Comparison of ENCODE assay signal across 1 cellular context in the genomic region with DNA sequence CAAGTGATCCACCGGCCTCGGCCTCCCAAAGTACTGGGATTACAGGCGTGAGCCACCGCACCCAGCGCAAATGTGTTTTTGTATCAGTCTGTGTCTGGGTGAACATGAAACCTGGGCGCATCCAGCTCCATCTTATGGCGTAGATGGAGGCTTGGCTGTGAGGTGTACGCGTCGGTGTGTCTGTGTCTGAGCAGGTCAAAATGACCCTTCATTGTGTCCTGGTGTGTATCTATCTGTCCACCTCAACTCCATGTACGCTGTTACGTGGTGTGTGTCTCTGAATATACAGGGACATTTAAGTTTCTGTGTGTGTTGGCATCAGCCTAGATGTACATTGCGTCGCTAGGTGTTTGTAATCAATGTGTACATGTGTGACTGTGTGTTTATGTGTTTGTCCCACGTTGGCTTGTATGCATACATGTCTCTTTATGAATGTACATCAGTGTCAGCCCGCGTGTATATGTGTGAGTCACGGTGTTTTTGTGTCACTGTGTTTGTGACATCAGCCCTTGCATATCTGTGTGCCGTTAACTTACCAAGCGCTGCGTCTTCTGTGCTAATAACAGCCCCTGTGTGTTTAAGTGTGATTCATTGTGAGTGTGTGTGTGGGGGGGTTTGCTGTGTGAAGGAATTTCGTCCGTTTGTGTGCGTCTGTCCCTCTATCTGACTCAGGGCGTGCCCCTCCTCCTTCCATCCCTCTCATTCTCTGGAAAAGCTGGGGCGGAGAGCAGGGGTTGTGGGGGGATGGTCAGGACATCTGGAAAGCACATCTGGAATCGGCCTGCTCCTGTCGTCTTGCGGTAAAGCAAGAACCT.
TF ChIP-seq lines count a peak whose summit lies in the region.

No MANE protein-coding gene starts in this region.

TF ChIP-seq in HepG2, 621 proteins besides CTCF, POLR2A, EP300 and RAD21 (continues in another document):
- TF ChIP-seq REL (CRISPR knock-in tag; conservative IDR thresholded peaks at IDR 0.05): peak; percentile 22; the same call in 1 of the 2 replicates
- TF ChIP-seq ZBTB42 (CRISPR knock-in tag; IDR thresholded peaks at IDR 0.05): 0 out of 2 replicates have a peak, but pooled peaks have one; percentile 80
- 0 out of 2 replicates have a peak, but pooled peaks have one; percentile 23 for TF ChIP-seq RFX5 (IDR thresholded peaks at IDR 0.05; ENCODE audit: low read depth, low read length)
- TF ChIP-seq, protein P1, sequence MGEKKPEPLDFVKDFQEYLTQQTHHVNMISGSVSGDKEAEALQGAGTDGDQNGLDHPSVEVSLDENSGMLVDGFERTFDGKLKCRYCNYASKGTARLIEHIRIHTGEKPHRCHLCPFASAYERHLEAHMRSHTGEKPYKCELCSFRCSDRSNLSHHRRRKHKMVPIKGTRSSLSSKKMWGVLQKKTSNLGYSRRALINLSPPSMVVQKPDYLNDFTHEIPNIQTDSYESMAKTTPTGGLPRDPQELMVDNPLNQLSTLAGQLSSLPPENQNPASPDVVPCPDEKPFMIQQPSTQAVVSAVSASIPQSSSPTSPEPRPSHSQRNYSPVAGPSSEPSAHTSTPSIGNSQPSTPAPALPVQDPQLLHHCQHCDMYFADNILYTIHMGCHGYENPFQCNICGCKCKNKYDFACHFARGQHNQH (CRISPR knock-in tag; IDR thresholded peaks at IDR 0.05): 0 out of 2 replicates have a peak, but pooled peaks have one; percentile 14
- TF ChIP-seq ZBTB33 (CRISPR knock-in tag; IDR thresholded peaks at IDR 0.05): peak; percentile 8; the same call in 1 of the 2 replicates
- TF ChIP-seq NFE2L2 (IDR thresholded peaks at IDR 0.05; ENCODE audit: low read length): no peak
- TF ChIP-seq NCOA5 (CRISPR knock-in tag; IDR thresholded peaks at IDR 0.05): no peak
- peak; percentile 94 for TF ChIP-seq ZNF740 (CRISPR knock-in tag; IDR thresholded peaks at IDR 0.05)
- TF ChIP-seq, protein P2, sequence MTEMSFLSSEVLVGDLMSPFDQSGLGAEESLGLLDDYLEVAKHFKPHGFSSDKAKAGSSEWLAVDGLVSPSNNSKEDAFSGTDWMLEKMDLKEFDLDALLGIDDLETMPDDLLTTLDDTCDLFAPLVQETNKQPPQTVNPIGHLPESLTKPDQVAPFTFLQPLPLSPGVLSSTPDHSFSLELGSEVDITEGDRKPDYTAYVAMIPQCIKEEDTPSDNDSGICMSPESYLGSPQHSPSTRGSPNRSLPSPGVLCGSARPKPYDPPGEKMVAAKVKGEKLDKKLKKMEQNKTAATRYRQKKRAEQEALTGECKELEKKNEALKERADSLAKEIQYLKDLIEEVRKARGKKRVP (CRISPR knock-in tag; IDR thresholded peaks at IDR 0.05): peak in 1 of 2 experiments; percentile 70; a peak in 1 of 4 replicates
- TF ChIP-seq ZNF280D (CRISPR knock-in tag; IDR thresholded peaks at IDR 0.05): 0 out of 2 replicates have a peak, but pooled peaks have one; percentile 2
- TF ChIP-seq ZMYM3 (CRISPR knock-in tag; IDR thresholded peaks at IDR 0.05): 0 out of 2 replicates have a peak, but pooled peaks have one; percentile 9
- TF ChIP-seq, protein P3, sequence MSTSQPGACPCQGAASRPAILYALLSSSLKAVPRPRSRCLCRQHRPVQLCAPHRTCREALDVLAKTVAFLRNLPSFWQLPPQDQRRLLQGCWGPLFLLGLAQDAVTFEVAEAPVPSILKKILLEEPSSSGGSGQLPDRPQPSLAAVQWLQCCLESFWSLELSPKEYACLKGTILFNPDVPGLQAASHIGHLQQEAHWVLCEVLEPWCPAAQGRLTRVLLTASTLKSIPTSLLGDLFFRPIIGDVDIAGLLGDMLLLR (CRISPR knock-in tag; IDR thresholded peaks at IDR 0.05): no peak
- TF ChIP-seq ZNF281 (CRISPR knock-in tag; IDR thresholded peaks at IDR 0.05; ENCODE audit: borderline replicate concordance): peak; percentile 53
- TF ChIP-seq CAMTA2 (CRISPR knock-in tag; IDR thresholded peaks at IDR 0.05; ENCODE audit: borderline replicate concordance): no peak
- peak; percentile 74; the same call in 1 of the 2 replicates for TF ChIP-seq FOSL2 (CRISPR knock-in tag; IDR thresholded peaks at IDR 0.05)
- peak; percentile 38; the same call in 1 of the 2 replicates for TF ChIP-seq ZNF792 (CRISPR knock-in tag; IDR thresholded peaks at IDR 0.05)
- peak; percentile 88 for TF ChIP-seq CREB1 (IDR thresholded peaks at IDR 0.05)
- TF ChIP-seq CREB1 (CRISPR knock-in tag; IDR thresholded peaks at IDR 0.05): no peak
- no peak for TF ChIP-seq TIGD3 (CRISPR knock-in tag; IDR thresholded peaks at IDR 0.05; ENCODE audit: borderline replicate concordance)
- TF ChIP-seq TARDBP (CRISPR knock-in tag; IDR thresholded peaks at IDR 0.05): 0 out of 2 replicates have a peak, but pooled peaks have one; percentile 5
- no peak for TF ChIP-seq ZNF263 (CRISPR knock-in tag; IDR thresholded peaks at IDR 0.05)
- TF ChIP-seq FOXP1 (IDR thresholded peaks at IDR 0.05): 0 out of 2 replicates have a peak, but pooled peaks have one; percentile 18
- TF ChIP-seq FOXP1 (CRISPR knock-in tag; IDR thresholded peaks at IDR 0.05): no peak
- TF ChIP-seq CBX2 (IDR thresholded peaks at IDR 0.05; ENCODE audit: low read depth, low read length): no peak
- no peak for TF ChIP-seq CBX2 (CRISPR knock-in tag; IDR thresholded peaks at IDR 0.05; ENCODE audit: low read depth)
- no peak for TF ChIP-seq YY1 (IDR thresholded peaks at IDR 0.05; ENCODE audit: insufficient read depth, insufficient replicate concordance, low read depth, low read length)
- no peak for TF ChIP-seq NBN (conservative IDR thresholded peaks at IDR 0.05)
- TF ChIP-seq PRDM10 (CRISPR knock-in tag; IDR thresholded peaks at IDR 0.05; ENCODE audit: low read depth): 0 out of 2 replicates have a peak, but pooled peaks have one; percentile 26
- TF ChIP-seq TBX3 (IDR thresholded peaks at IDR 0.05; ENCODE audit: borderline replicate concordance): peak; percentile 36; the same call in 1 of the 2 replicates
- TF ChIP-seq ZBED4 (CRISPR knock-in tag; IDR thresholded peaks at IDR 0.05; ENCODE audit: borderline replicate concordance): no peak
